16 cellular contexts compared by ENCODE assay signal in the genomic region with DNA sequence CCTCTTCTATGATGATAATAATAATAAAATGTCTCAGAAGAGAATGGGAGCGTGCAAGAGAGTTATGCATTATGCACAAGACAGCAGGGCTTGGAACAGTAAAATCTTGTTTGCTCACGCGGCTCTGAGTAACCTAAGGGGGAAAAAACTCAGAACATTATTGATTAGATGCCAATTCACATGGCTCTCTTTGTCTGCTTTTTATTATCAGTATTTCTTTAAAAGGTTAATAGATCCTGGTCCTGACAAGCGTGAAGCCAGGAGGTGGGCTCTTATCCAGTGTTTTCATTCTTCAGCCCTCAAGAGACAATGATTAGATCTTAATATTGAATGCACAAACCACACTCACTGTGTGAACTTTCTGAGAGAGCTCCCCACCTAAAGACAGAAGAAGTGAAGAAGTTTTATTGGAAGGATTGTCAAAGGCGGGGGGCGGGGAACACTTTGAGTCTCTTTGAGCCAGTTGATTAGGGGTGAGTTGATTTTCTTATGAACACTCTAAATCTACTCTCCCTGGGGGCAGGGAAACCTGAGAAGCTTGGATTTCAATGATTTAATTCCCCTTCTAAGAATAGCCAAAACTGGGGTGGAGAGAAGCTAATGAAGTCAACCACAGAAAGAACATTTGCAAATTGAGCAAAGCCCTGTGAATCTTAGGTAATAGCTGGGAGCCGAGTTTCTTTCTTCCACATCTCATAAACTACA.
"Had no signal": no experiment of that assay in that cellular context is flagged by ENCODE, and none has a peak within 500 bp of the region (broad histone marks: within the 10 kb centered on the region; RNA-seq: fewer than 3 reads in every experiment).

No MANE protein-coding gene starts in this region.

- H3K36me3 Mint-ChIP-seq: naive thymus-derived CD4-positive, alpha-beta T cell had no signal

- H3K4me3 ChIP-seq: coronary artery, hepatocyte, transverse colon had no signal

- H3K27ac ChIP-seq: hepatocyte, transverse colon had no signal

- H3K4me1 Mint-ChIP-seq: activated CD4-positive, alpha-beta T cell treated with anti-CD3 and anti-CD28 coated beads, Interleukin-2, amount 10 ng/mL, durations not matched to agents 7 days and 5 days had no signal

- H3K4me1 ChIP-seq: transverse colon had no signal

- H3K4me3 Mint-ChIP-seq: activated CD4-positive, alpha-beta T cell treated with anti-CD3 and anti-CD28 coated beads, Interleukin-2, amount 10 ng/mL, durations not matched to agents 7 days and 5 days; activated CD8-positive, alpha-beta T cell treated with anti-CD3 and anti-CD28 coated beads, Interleukin-2, amount 10 ng/mL, durations not matched to agents 7 days and 5 days; activated T-cell treated with anti-CD3 and anti-CD28 coated beads, Interleukin-2, amount 50 U/mL, for 24 hours; naive thymus-derived CD4-positive, alpha-beta T cell; stimulated activated naive CD8-positive, alpha-beta T cell treated with anti-CD3 and anti-CD28 coated beads, Interleukin-15, Interleukin-2, amounts not matched to agents 100 ng/mL and 50 ng/mL, for 24 hours had no signal

- H3K27ac Mint-ChIP-seq: activated CD4-positive, alpha-beta T cell treated with anti-CD3 and anti-CD28 coated beads, Interleukin-2, amount 10 ng/mL, durations not matched to agents 7 days and 5 days; activated CD8-positive, alpha-beta T cell treated with anti-CD3 and anti-CD28 coated beads, Interleukin-2, amount 10 ng/mL, durations not matched to agents 7 days and 5 days; activated T-cell treated with anti-CD3 and anti-CD28 coated beads, Interleukin-2, amount 50 U/mL, for 24 hours; activated T-helper 2 cell treated with anti-CD3 and anti-CD28 coated beads, Interferon-gamma antibody, Interleukin-2, Interleukin-4, amounts not matched to agents 10 μg/mL and 5 μg/mL and 100 μg/mL, durations not matched to agents 14 hours and 24 hours and 36 hours; naive thymus-derived CD4-positive, alpha-beta T cell; stimulated activated naive CD8-positive, alpha-beta T cell treated with anti-CD3 and anti-CD28 coated beads, Interleukin-15, Interleukin-2, amounts not matched to agents 100 ng/mL and 50 ng/mL, for 24 hours had no signal

- ATAC-seq: activated CD8-positive, alpha-beta T cell treated with anti-CD3 and anti-CD28 coated beads, Interleukin-2, amount 10 ng/mL, durations not matched to agents 7 days and 5 days; left cardiac atrium; naive thymus-derived CD4-positive, alpha-beta T cell had no signal

- H3K9me3 ChIP-seq: transverse colon had no signal

- H3K27me3 ChIP-seq: hepatocyte, transverse colon had no signal

- H3K36me3 ChIP-seq: transverse colon had no signal

- DNase-seq: activated CD4-positive, alpha-beta T cell treated with anti-CD3 and anti-CD28 coated beads, Interleukin-2, amount 10 ng/mL, durations not matched to agents 7 days and 5 days; activated CD8-positive, alpha-beta T cell treated with anti-CD3 and anti-CD28 coated beads, Interleukin-2, amount 10 ng/mL, durations not matched to agents 7 days and 5 days; activated naive CD4-positive, alpha-beta T cell treated with Interleukin-2 at 50 U/mL for 16 hours; activated T-cell treated with anti-CD3 and anti-CD28 coated beads, Interleukin-2, amount 50 U/mL, for 24 hours; anterior cingulate cortex; left cardiac atrium; mesendoderm; naive thymus-derived CD4-positive, alpha-beta T cell; posterior cingulate gyrus; stimulated activated CD4-positive, alpha-beta T cell treated with anti-CD3 and anti-CD28 coated beads, Interleukin-2, amount 100 ng/mL, for 24 hours; T1000; transverse colon had no signal

- H3K27me3 Mint-ChIP-seq: activated CD4-positive, alpha-beta T cell treated with anti-CD3 and anti-CD28 coated beads, Interleukin-2, amount 10 ng/mL, durations not matched to agents 7 days and 5 days; activated T-cell treated with anti-CD3 and anti-CD28 coated beads, Interleukin-2, amount 50 U/mL, for 24 hours; stimulated activated naive CD8-positive, alpha-beta T cell treated with anti-CD3 and anti-CD28 coated beads, Interleukin-15, Interleukin-2, amounts not matched to agents 100 ng/mL and 50 ng/mL, for 24 hours had no signal

- H3K9me3 Mint-ChIP-seq: activated CD4-positive, alpha-beta T cell treated with anti-CD3 and anti-CD28 coated beads, Interleukin-2, amount 10 ng/mL, durations not matched to agents 7 days and 5 days; stimulated activated naive CD8-positive, alpha-beta T cell treated with anti-CD3 and anti-CD28 coated beads, Interleukin-15, Interleukin-2, amounts not matched to agents 100 ng/mL and 50 ng/mL, for 24 hours had no signal
